Comparison of ENCODE assay signal across 13 cellular contexts in the genomic region with DNA sequence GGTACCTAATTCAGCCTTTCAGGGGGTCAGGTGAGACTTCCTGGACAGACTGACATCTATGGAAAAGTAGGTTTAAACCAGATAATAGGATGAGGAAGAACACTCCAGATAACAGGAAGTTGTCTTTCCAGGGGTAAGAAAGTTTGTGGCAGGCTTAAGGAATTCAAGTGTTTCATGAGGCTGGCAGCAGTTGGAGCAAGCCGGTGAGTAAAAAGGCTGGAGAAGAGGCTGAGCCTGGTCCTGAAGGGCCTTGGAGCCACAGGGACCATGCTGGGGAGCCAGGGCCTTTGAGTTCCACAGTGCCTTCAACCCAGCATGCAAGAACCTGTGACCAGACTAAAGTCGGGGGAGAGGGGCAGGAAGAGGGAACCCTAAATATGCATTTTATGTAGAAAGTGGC.
DNase-seq lines count a peak whose midpoint lies in the region; ATAC-seq, FAIRE-seq and TF ChIP-seq lines count a peak whose summit lies in the region.
"Had no signal": no experiment of that assay in that cellular context is flagged by ENCODE, and none has a peak within 500 bp of the region (broad histone marks: within the 10 kb centered on the region; RNA-seq: fewer than 3 reads in every experiment).

No MANE protein-coding gene starts in this region.

- H2BK120ac ChIP-seq in neuronal stem cell (ENCODE audit: low read depth, low read length), result no peak overlapping the region

- no peak overlapping the region for H2BK12ac ChIP-seq in neuronal stem cell (ENCODE audit: low read length)

- no peak overlapping the region for H2BK5ac ChIP-seq in neuronal stem cell (ENCODE audit: low read length)

- no peak overlapping the region for H4K8ac ChIP-seq in neuronal stem cell (ENCODE audit: low read depth, low read length)

- H3K14ac ChIP-seq in neuronal stem cell (ENCODE audit: low read length), result no peak overlapping the region

- H3K27ac ChIP-seq in esophagus muscularis mucosa (replicated peaks in 1 of 4) (peak overlapping the region in 3 of 4 donors; percentile 27 to 60 (median 53)), neuronal stem cell (replicated peaks; ENCODE audit: low read length) (no peak overlapping the region)
- H3K27ac ChIP-seq: C4-2B had no signal

- 100% methylated on average over 2 of the region's 2 CpGs for WGBS in esophagus muscularis mucosa
- WGBS in neuronal stem cell (ENCODE audit: extremely low coverage in 2 of 2, insufficient read length in 2 of 2, insufficient replicate concordance in 1 of 2), 2 donors, result no CpG with 5 or more reads among the region's 2 CpGs

- no peak overlapping the region for H2BK15ac ChIP-seq in neuronal stem cell (ENCODE audit: low read length)

- intact Hi-C loops in esophagus muscularis mucosa (cut with DNase I), result no loop called here

- H2AFZ ChIP-seq in neuronal stem cell (ENCODE audit: low read length), result no peak overlapping the region

- H2AK5ac ChIP-seq in neuronal stem cell (ENCODE audit: low read depth, low read length), result no peak overlapping the region

- peak overlapping the region in 1 of 4 donors; percentile 32 for H3K4me3 ChIP-seq in esophagus muscularis mucosa
- no peak overlapping the region for H3K4me3 ChIP-seq in neuronal stem cell (ENCODE audit: low read length in 2 of 2)

- TF ChIP-seq CTCF in esophagus muscularis mucosa (IDR thresholded peaks at IDR 0.05), result no peak

- peaks cover 0 to 26% (median 18%) of the 10 kb centered on the region in 4 donors for H3K4me1 ChIP-seq in esophagus muscularis mucosa
- peaks cover 7 to 21% of the 10 kb centered on the region in 2 donors for H3K4me1 ChIP-seq in neuronal stem cell (ENCODE audit: control insufficient read depth in 2 of 2, insufficient read depth in 1 of 2, low read depth in 1 of 2, low read length in 2 of 2)

- H3K9me3 ChIP-seq in esophagus muscularis mucosa (no peaks in the 10 kb centered on the region), neuronal stem cell (replicated peaks in 1 of 2; ENCODE audit: control insufficient read depth in 2 of 2, insufficient read depth in 1 of 2, low read depth in 1 of 2, low read length in 2 of 2) (no peaks in the 10 kb centered on the region)

- TF ChIP-seq POLR2A in esophagus muscularis mucosa (IDR thresholded peaks at IDR 0.05; ENCODE audit: low read depth), result no peak
- no peak for TF ChIP-seq POLR2A in GM18505 (IDR thresholded peaks at IDR 0.05; ENCODE audit: borderline replicate concordance, extremely low read depth, insufficient read depth, insufficient read length)

- ATAC-seq in GM18505 (IDR thresholded peaks at IDR 0.05; ENCODE audit: unreplicated experiment), result no peak
- ATAC-seq: activated T-cell treated with anti-CD3 and anti-CD28 coated beads, Interleukin-2, amount 50 U/mL, for 4 hours had no signal

- DNase-seq in ELR (ENCODE audit: low read depth), result peak; percentile 46
- DNase-seq in RCC 7860 (ENCODE audit: low spot score), result peak; percentile 35
- no peak for DNase-seq in esophagus muscularis mucosa (ENCODE audit: extremely low spot score)
- no peak for DNase-seq in neuronal stem cell (ENCODE audit: low spot score)
- DNase-seq in GM19238 (ENCODE audit: insufficient read length, low spot score), result no peak
- no peak for DNase-seq in NCI-H1105 treated with DMSO at 0.1 percent for 48 hours (lab: John Stamatoyannopoulos, UW)
- no peak for DNase-seq in stimulated activated CD4-positive, alpha-beta T cell treated with anti-CD3 and anti-CD28 coated beads, Interleukin-4, amount 100 ng/mL, for 1 hour
- DNase-seq: activated CD4-positive, alpha-beta T cell treated with anti-CD3 and anti-CD28 coated beads for 48 hours; activated T-cell treated with anti-CD3 and anti-CD28 coated beads, Interleukin-2, amount 50 U/mL, for 4 hours; stimulated activated CD4-positive, alpha-beta T cell treated with anti-CD3 and anti-CD28 coated beads, Interleukin-2, amount 100 ng/mL, for 24 hours; T-helper 2 cell had no signal

- no peaks in the 10 kb centered on the region for H3K79me1 ChIP-seq in neuronal stem cell (ENCODE audit: low read depth, low read length)

- H3K4ac ChIP-seq in neuronal stem cell (ENCODE audit: low read length), result no peak overlapping the region

- peak overlapping the region; percentile 24 for H3K18ac ChIP-seq in neuronal stem cell (ENCODE audit: low read length)

- H3K27me3 ChIP-seq in esophagus muscularis mucosa (no peaks in the 10 kb centered on the region), neuronal stem cell (ENCODE audit: control insufficient read depth in 3 of 3, insufficient read depth in 3 of 3, low read depth in 1 of 3, low read length in 3 of 3) (peaks cover 0 to 23% (median 2%) of the 10 kb centered on the region in 3 experiments)

- no peak overlapping the region for H3K4me2 ChIP-seq in neuronal stem cell (ENCODE audit: insufficient read depth, low read length, poor library complexity, severe bottlenecking)

- FAIRE-seq in RCC 7860 (lab: Jason Lieb, UNC), result no peak

- no peak overlapping the region for H3K23ac ChIP-seq in neuronal stem cell (ENCODE audit: low read depth, low read length, poor library complexity)

- TF ChIP-seq EP300 in esophagus muscularis mucosa (IDR thresholded peaks at IDR 0.05), result no peak

- H3K9ac ChIP-seq in neuronal stem cell (ENCODE audit: low read depth, low read length, poor library complexity), result no peak overlapping the region

- no peak overlapping the region for H4K91ac ChIP-seq in neuronal stem cell (ENCODE audit: low read depth, low read length, poor library complexity)

- H3K36me3 ChIP-seq in esophagus muscularis mucosa (no peaks in the 10 kb centered on the region), neuronal stem cell (replicated peaks in 1 of 2; ENCODE audit: control insufficient read depth in 2 of 2, insufficient read depth in 2 of 2, low read length in 2 of 2) (no peaks in the 10 kb centered on the region)

Comparison
In these comparisons a context has a peak if more than half of its experiments do, and no peak if none do; other contexts are left out.
1. DNase-seq: peak in ELR (single experiment) and RCC 7860 (single experiment); none in esophagus muscularis mucosa (single experiment), neuronal stem cell (single experiment), GM19238 (single experiment), NCI-H1105 treated with DMSO at 0.1 percent for 48 hours (single experiment) and stimulated activated CD4-positive, alpha-beta T cell treated with anti-CD3 and anti-CD28 coated beads, Interleukin-4, amount 100 ng/mL, for 1 hour (single experiment).